In genomic region chr1:57222307-57222706, GRCh38 we compare ENCODE assay signal across 33 cellular contexts.
"Had no signal": no experiment of that assay in that cellular context is flagged by ENCODE, and none has a peak within 500 bp of the region (broad histone marks: within the 10 kb centered on the region; RNA-seq: fewer than 3 reads in every experiment).

No MANE protein-coding gene starts in this region.

- H3K9me3 Mint-ChIP-seq: activated CD4-positive, alpha-beta memory T cell treated with anti-CD3 and anti-CD28 coated beads, Interleukin-2, amount 10 ng/mL, durations not matched to agents 7 days and 5 days had no signal

- H3K4me3 ChIP-seq: ascending aorta, body of pancreas, breast epithelium, SJCRH30, SK-N-MC had no signal

- ATAC-seq: activated T-cell treated with anti-CD3 and anti-CD28 coated beads, Interleukin-2, amount 50 U/mL, for 72 hours; activated T-helper 17 cell treated with anti-CD3 and anti-CD28 coated beads, Interleukin-2, amount 50 U/mL, for 72 hours; body of pancreas; Panc1 had no signal

- H3K27me3 Mint-ChIP-seq: activated CD4-positive, alpha-beta memory T cell treated with anti-CD3 and anti-CD28 coated beads, Interleukin-2, amount 10 ng/mL, durations not matched to agents 7 days and 5 days; activated naive CD8-positive, alpha-beta T cell treated with anti-CD3 and anti-CD28 coated beads for 36 hours; activated T-helper 17 cell treated with anti-CD3 and anti-CD28 coated beads, Interleukin-2, amount 50 U/mL, for 72 hours had no signal

- H3K4me3 Mint-ChIP-seq: activated CD4-positive, alpha-beta memory T cell treated with anti-CD3 and anti-CD28 coated beads, Interleukin-2, amount 10 ng/mL, durations not matched to agents 7 days and 5 days; activated naive CD8-positive, alpha-beta T cell treated with anti-CD3 and anti-CD28 coated beads for 36 hours; activated T-cell treated with anti-CD3 and anti-CD28 coated beads, Interleukin-2, amount 50 U/mL, for 72 hours; activated T-helper 17 cell treated with anti-CD3 and anti-CD28 coated beads, Interleukin-2, amount 50 U/mL, for 72 hours had no signal

- DNase-seq: activated CD4-positive, alpha-beta memory T cell treated with anti-CD3 and anti-CD28 coated beads, Interleukin-2, amount 10 ng/mL, durations not matched to agents 7 days and 5 days; activated CD4-positive, alpha-beta T cell treated with anti-CD3 and anti-CD28 coated beads for 1 hour; activated CD4-positive, alpha-beta T cell treated with anti-CD3 and anti-CD28 coated beads for 48 hours; activated CD4-positive, CD25-positive, alpha-beta regulatory T cell; activated CD8-positive, alpha-beta memory T cell treated with anti-CD3 and anti-CD28 coated beads for 24 hours; activated effector memory CD4-positive, alpha-beta T cell treated with anti-CD3 and anti-CD28 coated beads, Interleukin-2, amount 50 U/mL, for 16 hours; activated naive CD4-positive, alpha-beta T cell; activated naive CD4-positive, alpha-beta T cell treated with anti-CD3 and anti-CD28 coated beads, Interleukin-2, amount 50 U/mL, for 16 hours; activated naive CD8-positive, alpha-beta T cell treated with anti-CD3 and anti-CD28 coated beads for 36 hours; activated T-cell treated with anti-CD3 and anti-CD28 coated beads, Interleukin-2, amount 50 U/mL, for 1 hour; activated T-cell treated with anti-CD3 and anti-CD28 coated beads, Interleukin-2, amount 50 U/mL, for 72 hours; amniotic stem cell; body of pancreas; caudate nucleus; cerebellar nuclear complex; Karpas-422; NCI-H1048; NCI-H1105 treated with DMSO at 0.1 percent for 48 hours; NCI-H1436; NCI-H1694; NCI-H1930; NCI-H2081 treated with DMSO at 0.1 percent for 48 hours; NCI-H345; NCI-H524 treated with DMSO at 0.1 percent for 48 hours; SHP77; SJCRH30; T1000; WERI-Rb-1 had no signal

- H3K36me3 ChIP-seq: ascending aorta, breast epithelium, SJCRH30, WERI-Rb-1 had no signal

- H3K9me3 ChIP-seq: ascending aorta, SJCRH30 had no signal

- H3K27me3 ChIP-seq: ascending aorta, body of pancreas, breast epithelium, SJCRH30 had no signal

- H3K4me1 Mint-ChIP-seq: activated CD4-positive, alpha-beta memory T cell treated with anti-CD3 and anti-CD28 coated beads, Interleukin-2, amount 10 ng/mL, durations not matched to agents 7 days and 5 days; activated naive CD8-positive, alpha-beta T cell treated with anti-CD3 and anti-CD28 coated beads for 36 hours had no signal

- H3K36me3 Mint-ChIP-seq: activated naive CD8-positive, alpha-beta T cell treated with anti-CD3 and anti-CD28 coated beads for 36 hours had no signal

- H3K27ac Mint-ChIP-seq: activated CD4-positive, alpha-beta memory T cell treated with anti-CD3 and anti-CD28 coated beads, Interleukin-2, amount 10 ng/mL, durations not matched to agents 7 days and 5 days; activated naive CD8-positive, alpha-beta T cell treated with anti-CD3 and anti-CD28 coated beads for 36 hours; activated T-cell treated with anti-CD3 and anti-CD28 coated beads, Interleukin-2, amount 50 U/mL, for 72 hours; activated T-helper 17 cell treated with anti-CD3 and anti-CD28 coated beads, Interleukin-2, amount 50 U/mL, for 72 hours had no signal

- H3K4me1 ChIP-seq: ascending aorta, body of pancreas, breast epithelium, SJCRH30 had no signal

- H3K27ac ChIP-seq: ascending aorta, body of pancreas, breast epithelium, SJCRH30, SK-N-MC, WERI-Rb-1 had no signal
